In genomic region chr12:67651380-67651695, GRCh38 we compare ENCODE assay signal across 9 cellular contexts. TPM values are rescaled to one million over a fixed set of nuclear protein-coding genes. Genes with fewer than 3 reads are reported as not detected.
A peak's percentile ranks its signal among the peaks of the same experiment; 100 is the strongest.
DNase-seq lines count a peak whose midpoint lies in the region; ATAC-seq lines count a peak whose summit lies in the region.
"Had no signal": no experiment of that assay in that cellular context is flagged by ENCODE, and none has a peak within 500 bp of the region (broad histone marks: within the 10 kb centered on the region; RNA-seq: fewer than 3 reads in every experiment).

No MANE protein-coding gene starts in this region.

- H3K36me3 ChIP-seq in H7 (replicated peaks; ENCODE audit: control insufficient read depth, insufficient read depth, low read length): peaks cover 3% of the 10 kb centered on the region; the same call in 1 of the 2 replicates
- H3K36me3 ChIP-seq in mucosa of stomach (ENCODE audit: control insufficient read depth, insufficient read depth, low read length): no peaks in the 10 kb centered on the region

- DNase-seq in NCI-H2107 treated with DMSO at 0.1 percent for 48 hours (lab: John Stamatoyannopoulos, UW; ENCODE audit: unreplicated experiment) (peak; percentile 62), NCI-H2107 (lab: John Stamatoyannopoulos, UW) (no peak), H7 (peak; percentile 46), RPMI8226 (peak; percentile 47)

- ATAC-seq in GM21367 (IDR thresholded peaks at IDR 0.05; ENCODE audit: unreplicated experiment) (no peak), HG03571 (IDR thresholded peaks at IDR 0.05; ENCODE audit: unreplicated experiment) (no peak)

- peak overlapping the region; percentile 90 for H3K9ac ChIP-seq in mucosa of stomach (ENCODE audit: low read length)

- no peaks in the 10 kb centered on the region for H3K9me3 ChIP-seq in mucosa of stomach (ENCODE audit: control insufficient read depth, low read length)

- H3K27me3 ChIP-seq in H7 (ENCODE audit: control insufficient read depth, insufficient read depth, low read length) (no peaks in the 10 kb centered on the region), mucosa of stomach (ENCODE audit: control insufficient read depth, insufficient read depth, low read length) (no peaks in the 10 kb centered on the region)

- peaks cover 20% of the 10 kb centered on the region for H3K4me1 ChIP-seq in mucosa of stomach (ENCODE audit: control insufficient read depth, insufficient read depth, low read length)

- no peak overlapping the region for H3K4me3 ChIP-seq in H7 (ENCODE audit: insufficient read depth, low read depth, low read length)
- H3K4me3 ChIP-seq in mucosa of stomach (ENCODE audit: low read length): no peak overlapping the region

- peak overlapping the region; percentile 6 for H3K27ac ChIP-seq in cingulate gyrus (ENCODE audit: low read depth, low read length)
- H3K27ac ChIP-seq: C4-2B had no signal

RNA-seq across cellular contexts. Expression of gene DYRK2, which starts 2.8 kb away (rescaled TPM):
- 32.3 and 32.4 TPM in 2 replicates for total RNA-seq in H7 (2014; rRNA removed; shearing (Covaris generic))
